Comparison of ENCODE assay signal across 18 cellular contexts in genomic region chr4:24595662-24596061, GRCh38.
"Had no signal": no experiment of that assay in that cellular context is flagged by ENCODE, and none has a peak within 500 bp of the region (broad histone marks: within the 10 kb centered on the region; RNA-seq: fewer than 3 reads in every experiment).

No MANE protein-coding gene starts in this region.

- ATAC-seq: naive thymus-derived CD8-positive, alpha-beta T cell had no signal

- H3K4me1 ChIP-seq: adrenal gland, esophagus muscularis mucosa, left ventricle myocardium inferior, right atrium auricular region, tibial artery, vagina had no signal

- DNase-seq: activated CD4-positive, alpha-beta T cell treated with anti-CD3 and anti-CD28 coated beads, Interleukin-2, amount 50 U/mL, for 48 hours; adrenal gland; caudate nucleus; colonic mucosa; kidney; left ventricle myocardium inferior; naive thymus-derived CD8-positive, alpha-beta T cell; posterior cingulate gyrus; stimulated activated CD4-positive, alpha-beta T cell treated with anti-CD3 and anti-CD28 coated beads, Interleukin-4, amount 100 ng/mL, for 24 hours; stimulated activated naive CD4-positive, alpha-beta T cell; tibial artery; WERI-Rb-1 had no signal

- H3K9me3 ChIP-seq: adrenal gland, colonic mucosa, esophagus muscularis mucosa, right atrium auricular region, vagina had no signal

- H3K27me3 ChIP-seq: adrenal gland, colonic mucosa, esophagus muscularis mucosa, right atrium auricular region, vagina had no signal

- H3K27ac ChIP-seq: adrenal gland, colonic mucosa, esophagus muscularis mucosa, left ventricle myocardium inferior, right atrium auricular region, tibial artery, vagina, WERI-Rb-1 had no signal

- H3K4me3 ChIP-seq: adrenal gland, colonic mucosa, esophagus muscularis mucosa, left ventricle myocardium inferior, right atrium auricular region, skin epidermis, tibial artery, vagina had no signal

- H3K36me3 ChIP-seq: adrenal gland, colonic mucosa, esophagus muscularis mucosa, left ventricle myocardium inferior, right atrium auricular region, tibial artery, vagina had no signal

- H3K4me1 Mint-ChIP-seq: activated naive CD4-positive, alpha-beta T cell treated with anti-CD3 and anti-CD28 coated beads, Interleukin-2, amount 50 U/mL, for 24 hours; naive thymus-derived CD8-positive, alpha-beta T cell had no signal

- H3K27ac Mint-ChIP-seq: activated naive CD4-positive, alpha-beta T cell treated with anti-CD3 and anti-CD28 coated beads, Interleukin-2, amount 50 U/mL, for 24 hours; activated T-helper 2 cell treated with anti-CD3 and anti-CD28 coated beads, Interferon-gamma antibody, Interleukin-2, Interleukin-4, amounts not matched to agents 10 μg/mL and 5 μg/mL and 100 μg/mL, durations not matched to agents 14 hours and 24 hours and 36 hours; naive thymus-derived CD8-positive, alpha-beta T cell had no signal

- H3K4me3 Mint-ChIP-seq: activated naive CD4-positive, alpha-beta T cell treated with anti-CD3 and anti-CD28 coated beads, Interleukin-2, amount 50 U/mL, for 24 hours; naive thymus-derived CD8-positive, alpha-beta T cell had no signal
